In genomic region chr20:44310664-44311639, GRCh38 we compare ENCODE assay signal across 1 cellular context.
A peak's percentile ranks its signal among the peaks of the same experiment; 100 is the strongest.
TF ChIP-seq lines count a peak whose summit lies in the region.

FITM2 (minus strand) TSS chr20:44311202; CDS start chr20:44311148, 54 bp downstream.

TF ChIP-seq in HepG2, 621 proteins besides CTCF, POLR2A, EP300 and RAD21 (continued from another document and continues in another):
- TF ChIP-seq SKIL (CRISPR knock-in tag; IDR thresholded peaks at IDR 0.05; ENCODE audit: borderline replicate concordance): no peak
- peak; percentile 92; the same call in 1 of the 2 replicates for TF ChIP-seq CSRNP1 (CRISPR knock-in tag; IDR thresholded peaks at IDR 0.05)
- peak; percentile 74; the same call in 1 of the 2 replicates for TF ChIP-seq ZNF468 (CRISPR knock-in tag; IDR thresholded peaks at IDR 0.05)
- TF ChIP-seq NCOA1 (CRISPR knock-in tag; IDR thresholded peaks at IDR 0.05): peak; percentile 77; the same call in 1 of the 2 replicates
- peak; percentile 98 for TF ChIP-seq ZFP91 (CRISPR knock-in tag; IDR thresholded peaks at IDR 0.05; ENCODE audit: borderline replicate concordance)
- no peak for TF ChIP-seq GATA4 (IDR thresholded peaks at IDR 0.05; ENCODE audit: borderline replicate concordance, low read depth)
- TF ChIP-seq CREBL2 (CRISPR knock-in tag; IDR thresholded peaks at IDR 0.05; ENCODE audit: borderline replicate concordance): no peak
- TF ChIP-seq MLLT10 (CRISPR knock-in tag; IDR thresholded peaks at IDR 0.05): no peak
- peak; percentile 66; the same call in 1 of the 2 replicates for TF ChIP-seq TBX3 (IDR thresholded peaks at IDR 0.05; ENCODE audit: borderline replicate concordance)
- TF ChIP-seq ZNF101 (CRISPR knock-in tag; IDR thresholded peaks at IDR 0.05; ENCODE audit: borderline replicate concordance, low read depth): peak; percentile 81; the same call in 1 of the 2 replicates
- TF ChIP-seq BATF2 (CRISPR knock-in tag; IDR thresholded peaks at IDR 0.05): no peak
- TF ChIP-seq TP53 (CRISPR knock-in tag; conservative IDR thresholded peaks at IDR 0.05): peak; percentile 88; the same call in 1 of the 2 replicates
- TF ChIP-seq MEF2D (CRISPR knock-in tag; IDR thresholded peaks at IDR 0.05): peak; percentile 96
- peak; percentile 98 for TF ChIP-seq TBX2 (CRISPR knock-in tag; IDR thresholded peaks at IDR 0.05; ENCODE audit: borderline replicate concordance)
- TF ChIP-seq SOX5 (CRISPR knock-in tag; IDR thresholded peaks at IDR 0.05; ENCODE audit: borderline replicate concordance): peak; percentile 83
- peak; percentile 85; the same call in 1 of the 2 replicates for TF ChIP-seq CC2D1A (CRISPR knock-in tag; IDR thresholded peaks at IDR 0.05)
- peak; percentile 95 for TF ChIP-seq ARID2 (CRISPR knock-in tag; IDR thresholded peaks at IDR 0.05; ENCODE audit: borderline replicate concordance)
- no peak for TF ChIP-seq SRSF9 (IDR thresholded peaks at IDR 0.05; ENCODE audit: borderline replicate concordance, insufficient read depth, low read depth, low read length, poor library complexity, severe bottlenecking)
- peak; percentile 94 for TF ChIP-seq CBFB (CRISPR knock-in tag; IDR thresholded peaks at IDR 0.05)
- no peak for TF ChIP-seq SMARCE1 (IDR thresholded peaks at IDR 0.05; ENCODE audit: borderline replicate concordance)
- TF ChIP-seq MYPOP (CRISPR knock-in tag; IDR thresholded peaks at IDR 0.05): peak; percentile 95
- peak; percentile 90 for TF ChIP-seq GZF1 (CRISPR knock-in tag; IDR thresholded peaks at IDR 0.05)
- no peak for TF ChIP-seq CHD4 (IDR thresholded peaks at IDR 0.05; ENCODE audit: borderline replicate concordance, low read length)
- TF ChIP-seq MXD3 (CRISPR knock-in tag; IDR thresholded peaks at IDR 0.05): peak; percentile 96
- peak; percentile 32; the same call in 1 of the 2 replicates for TF ChIP-seq ARID3A (IDR thresholded peaks at IDR 0.05; ENCODE audit: low read depth, low read length)
- no peak for TF ChIP-seq ZNF670 (CRISPR knock-in tag; IDR thresholded peaks at IDR 0.05; ENCODE audit: borderline replicate concordance)
- TF ChIP-seq ZNF343 (CRISPR knock-in tag; IDR thresholded peaks at IDR 0.05): peak; percentile 94; the same call in 1 of the 2 replicates
- no peak for TF ChIP-seq RAD51 (IDR thresholded peaks at IDR 0.05; ENCODE audit: borderline replicate concordance)
- no peak for TF ChIP-seq DMTF1 (CRISPR knock-in tag; IDR thresholded peaks at IDR 0.05)
- no peak for TF ChIP-seq ZFAT (CRISPR knock-in tag; conservative IDR thresholded peaks at IDR 0.05)
- no peak for TF ChIP-seq SOX6 (IDR thresholded peaks at IDR 0.05)
- peak; percentile 90 for TF ChIP-seq SOX6 (CRISPR knock-in tag; IDR thresholded peaks at IDR 0.05)
- peak; percentile 90 for TF ChIP-seq ZBTB26 (CRISPR knock-in tag; IDR thresholded peaks at IDR 0.05; ENCODE audit: borderline replicate concordance)
- TF ChIP-seq BRD4 (CRISPR knock-in tag; IDR thresholded peaks at IDR 0.05): peak; percentile 90
- TF ChIP-seq MXD1 (CRISPR knock-in tag; IDR thresholded peaks at IDR 0.05): peak; percentile 95
- no peak for TF ChIP-seq ZBTB2 (CRISPR knock-in tag; IDR thresholded peaks at IDR 0.05; ENCODE audit: low read depth)
- TF ChIP-seq SCMH1 (CRISPR knock-in tag; IDR thresholded peaks at IDR 0.05; ENCODE audit: borderline replicate concordance): no peak
- TF ChIP-seq AKAP8 (CRISPR knock-in tag; IDR thresholded peaks at IDR 0.05): peak; percentile 94; the same call in 1 of the 2 replicates
- peak; percentile 99 for TF ChIP-seq EEA1 (CRISPR knock-in tag; IDR thresholded peaks at IDR 0.05; ENCODE audit: borderline replicate concordance)
- peak; percentile 78 for TF ChIP-seq ZNF264 (CRISPR knock-in tag; IDR thresholded peaks at IDR 0.05)
- TF ChIP-seq PHB2 (IDR thresholded peaks at IDR 0.05; ENCODE audit: partially characterized antibody): no peak
- peak; percentile 57; the same call in 1 of the 2 replicates for TF ChIP-seq ZBTB10 (CRISPR knock-in tag; IDR thresholded peaks at IDR 0.05; ENCODE audit: borderline replicate concordance)
- TF ChIP-seq ZSCAN21 (CRISPR knock-in tag; IDR thresholded peaks at IDR 0.05; ENCODE audit: borderline replicate concordance): peak; percentile 96; the same call in 1 of the 2 replicates
- no peak for TF ChIP-seq PAF1 (CRISPR knock-in tag; IDR thresholded peaks at IDR 0.05)
- TF ChIP-seq NFIC (IDR thresholded peaks at IDR 0.05; ENCODE audit: low read length): no peak
- TF ChIP-seq AGO2 (optimal IDR thresholded peaks at IDR 0.05; ENCODE audit: low read depth, low read length): peak; percentile 77
